Comparison of ENCODE assay signal across 9 cellular contexts in genomic region chr17:8056232-8056975, GRCh38. TPM values are rescaled to one million over a fixed set of nuclear protein-coding genes. Genes with fewer than 3 reads are reported as not detected.
DNase-seq lines count a peak whose midpoint lies in the region; ATAC-seq and TF ChIP-seq lines count a peak whose summit lies in the region.
"Had no signal": no experiment of that assay in that cellular context is flagged by ENCODE, and none has a peak within 500 bp of the region (broad histone marks: within the 10 kb centered on the region; RNA-seq: fewer than 3 reads in every experiment).

No MANE protein-coding gene starts in this region.

- H3K27ac Mint-ChIP-seq in natural killer cell treated with Interleukin-12 subunit alpha and Interleukin-12 subunit beta and Interleukin-15 and Interleukin-18, amount 100 ng/mL, for 72 hours = peak overlapping the region; percentile 55 to 86
- H3K27ac Mint-ChIP-seq in CD4-positive, alpha-beta memory T cell = peak overlapping the region in 2 of 7 donors; percentile 17 to 26
- H3K27ac Mint-ChIP-seq: brain had no signal

- peaks cover 26 to 30% of the 10 kb centered on the region in 2 donors for H3K4me1 Mint-ChIP-seq in natural killer cell treated with Interleukin-12 subunit alpha and Interleukin-12 subunit beta and Interleukin-15 and Interleukin-18, amount 100 ng/mL, for 72 hours (ENCODE audit: low read depth in 2 of 2)
- H3K4me1 Mint-ChIP-seq in CD4-positive, alpha-beta memory T cell = peaks cover 1 to 16% (median 3%) of the 10 kb centered on the region in 4 donors

- no peak overlapping the region for H3K4me3 ChIP-seq in Peyer's patch
- no peak overlapping the region for H3K4me3 ChIP-seq in CD4-positive, alpha-beta memory T cell (ENCODE audit: low read length in 2 of 2)

- peak; percentile 74 for DNase-seq in Ammon's horn (ENCODE audit: low spot score)
- DNase-seq in GM20000 (ENCODE audit: low spot score) = peak; percentile 64
- DNase-seq in Peyer's patch = peak; percentile 47 to 88 (median 74)
- no peak for DNase-seq in epithelial cell of prostate (ENCODE audit: low read depth, low spot score)
- DNase-seq in natural killer cell treated with Interleukin-12 subunit alpha and Interleukin-12 subunit beta and Interleukin-15 and Interleukin-18, amount 100 ng/mL, for 72 hours (ENCODE audit: low spot score) = peak; percentile 87
- DNase-seq in CD4-positive, alpha-beta memory T cell = no peak

- peak overlapping the region; percentile 64 for H3K4me3 Mint-ChIP-seq in natural killer cell treated with Interleukin-12 subunit alpha and Interleukin-12 subunit beta and Interleukin-15 and Interleukin-18, amount 100 ng/mL, for 72 hours
- H3K4me3 Mint-ChIP-seq in CD4-positive, alpha-beta memory T cell = no peak overlapping the region
- H3K4me3 Mint-ChIP-seq: brain had no signal

- peak; percentile 88 to 90 for ATAC-seq in natural killer cell treated with Interleukin-12 subunit alpha and Interleukin-12 subunit beta and Interleukin-15 and Interleukin-18, amount 100 ng/mL, for 72 hours
- ATAC-seq in GM21825 (IDR thresholded peaks at IDR 0.05; ENCODE audit: unreplicated experiment) (no peak), HG02759 (IDR thresholded peaks at IDR 0.05; ENCODE audit: unreplicated experiment) (no peak)

- CTCF ChIA-PET in CD4-positive, alpha-beta memory T cell (lab: Charles Lee; ENCODE audit: partially characterized antibody) = interaction anchor here (0.5 to 7.9 kb wide), 14 partner anchors 10 to 1146 kb away, joined by 3 to 147 read pairs (median 6); no protein-coding TSS in a partner anchor

- no peak for TF ChIP-seq CTCF in GM20000 (IDR thresholded peaks at IDR 0.05; ENCODE audit: extremely low read depth, missing control alignments)
- no peak for TF ChIP-seq CTCF in Peyer's patch (IDR thresholded peaks at IDR 0.05)

- H3K27ac ChIP-seq in Peyer's patch (peak overlapping the region; percentile 27 to 69 (median 46)), epithelial cell of prostate (peak overlapping the region; percentile 63)
- H3K27ac ChIP-seq in CD4-positive, alpha-beta memory T cell (ENCODE audit: low read depth, low read length) = no peak overlapping the region

- H3K36me3 Mint-ChIP-seq in natural killer cell treated with Interleukin-12 subunit alpha and Interleukin-12 subunit beta and Interleukin-15 and Interleukin-18, amount 100 ng/mL, for 72 hours = no peaks in the 10 kb centered on the region
- no peaks in the 10 kb centered on the region for H3K36me3 Mint-ChIP-seq in CD4-positive, alpha-beta memory T cell
- H3K36me3 Mint-ChIP-seq: brain had no signal

- intact Hi-C loops in CD4-positive, alpha-beta memory T cell (cut with micrococcal nuclease) = loop anchor here (5.0 kb wide), 1 partner anchor 39 kb away; no protein-coding TSS in a partner anchor

- H3K36me3 ChIP-seq in Peyer's patch = no peaks in the 10 kb centered on the region
- H3K36me3 ChIP-seq in CD4-positive, alpha-beta memory T cell (ENCODE audit: insufficient read depth, low read length) = no peaks in the 10 kb centered on the region

- no peaks in the 10 kb centered on the region for H3K9me3 Mint-ChIP-seq in natural killer cell treated with Interleukin-12 subunit alpha and Interleukin-12 subunit beta and Interleukin-15 and Interleukin-18, amount 100 ng/mL, for 72 hours
- H3K9me3 Mint-ChIP-seq in CD4-positive, alpha-beta memory T cell = peaks cover 0 to 3% (median 0%) of the 10 kb centered on the region in 8 donors
- H3K9me3 Mint-ChIP-seq: brain had no signal

- POLR2A ChIA-PET in CD4-positive, alpha-beta memory T cell (lab: Charles Lee; ENCODE audit: partially characterized antibody) = interaction anchor here (0.7 to 2.2 kb wide), 4 partner anchors 66 to 239 kb away, joined by 3 to 6 read pairs (median 3); partner anchors contain the start of gene SLC25A35

- peaks cover 0 to 16% (median 4%) of the 10 kb centered on the region in 4 donors for H3K4me1 ChIP-seq in Peyer's patch
- H3K4me1 ChIP-seq in CD4-positive, alpha-beta memory T cell (ENCODE audit: insufficient read depth, low read length) = peaks cover 7% of the 10 kb centered on the region

- peaks cover 18 to 20% of the 10 kb centered on the region in 2 donors for H3K27me3 Mint-ChIP-seq in natural killer cell treated with Interleukin-12 subunit alpha and Interleukin-12 subunit beta and Interleukin-15 and Interleukin-18, amount 100 ng/mL, for 72 hours
- H3K27me3 Mint-ChIP-seq in CD4-positive, alpha-beta memory T cell = peaks cover 22 to 25% of the 10 kb centered on the region in 2 donors

- no peak for TF ChIP-seq POLR2A in Peyer's patch (IDR thresholded peaks at IDR 0.05)

- H3K9me3 ChIP-seq in Peyer's patch = no peaks in the 10 kb centered on the region
- no peaks in the 10 kb centered on the region for H3K9me3 ChIP-seq in CD4-positive, alpha-beta memory T cell (ENCODE audit: control insufficient read depth in 1 of 2, low read length in 2 of 2)

- no peaks in the 10 kb centered on the region for H3K27me3 ChIP-seq in Peyer's patch
- H3K27me3 ChIP-seq in CD4-positive, alpha-beta memory T cell (ENCODE audit: insufficient read depth, low read length) = peaks cover 22% of the 10 kb centered on the region

RNA-seq across cellular contexts. Expression of gene ALOX15B, which starts 17.5 kb away (rescaled TPM):
- total RNA-seq in Peyer's patch = 1 to 10 TPM in 3 of 4 donors, under 1 TPM in 1; 0.70 to 4.1 (median 2.1) TPM
- total RNA-seq in natural killer cell treated with Interleukin-12 subunit alpha and Interleukin-12 subunit beta and Interleukin-15 and Interleukin-18, amount 100 ng/mL, for 72 hours = not detected
- total RNA-seq in CD4-positive, alpha-beta memory T cell = under 1 TPM in 1 of 2 experiments, not detected in 1; 0.15 TPM
- not detected for polyA plus RNA-seq in CD4-positive, alpha-beta memory T cell

RNA-seq across cellular contexts. Expression of gene ALOX12B, which starts 31.1 kb away (rescaled TPM):
- total RNA-seq in Peyer's patch = under 1 TPM in 1 of 4 donors, not detected in 3; 0.83 TPM
- total RNA-seq in natural killer cell treated with Interleukin-12 subunit alpha and Interleukin-12 subunit beta and Interleukin-15 and Interleukin-18, amount 100 ng/mL, for 72 hours = under 1 TPM in 1 of 2 donors, not detected in 1; 0.62 TPM
- total RNA-seq in CD4-positive, alpha-beta memory T cell = under 1 TPM in 1 of 2 experiments, not detected in 1; 0.44 TPM
- polyA plus RNA-seq in CD4-positive, alpha-beta memory T cell = under 1 TPM in 1 of 2 donors, not detected in 1; 0.79 TPM

RNA-seq across cellular contexts. Expression of gene GUCY2D, which starts 54.0 kb away (rescaled TPM):
- not detected for total RNA-seq in Peyer's patch
- total RNA-seq in natural killer cell treated with Interleukin-12 subunit alpha and Interleukin-12 subunit beta and Interleukin-15 and Interleukin-18, amount 100 ng/mL, for 72 hours = not detected
- total RNA-seq in CD4-positive, alpha-beta memory T cell = not detected
- under 1 TPM; 0.18 TPM for polyA plus RNA-seq in CD4-positive, alpha-beta memory T cell

Comparison
In these comparisons a context has a peak if more than half of its experiments do, and no peak if none do; other contexts are left out.
1. DNase-seq: peak in Ammon's horn (single experiment), GM20000 (single experiment), Peyer's patch (3 of 3) and natural killer cell treated with Interleukin-12 subunit alpha and Interleukin-12 subunit beta and Interleukin-15 and Interleukin-18, amount 100 ng/mL, for 72 hours (single experiment); none in epithelial cell of prostate (single experiment) and CD4-positive, alpha-beta memory T cell (0 of 5).
2. ATAC-seq: peak in natural killer cell treated with Interleukin-12 subunit alpha and Interleukin-12 subunit beta and Interleukin-15 and Interleukin-18, amount 100 ng/mL, for 72 hours (2 of 2); none in GM21825 (single experiment) and HG02759 (single experiment).